In the genomic region with DNA sequence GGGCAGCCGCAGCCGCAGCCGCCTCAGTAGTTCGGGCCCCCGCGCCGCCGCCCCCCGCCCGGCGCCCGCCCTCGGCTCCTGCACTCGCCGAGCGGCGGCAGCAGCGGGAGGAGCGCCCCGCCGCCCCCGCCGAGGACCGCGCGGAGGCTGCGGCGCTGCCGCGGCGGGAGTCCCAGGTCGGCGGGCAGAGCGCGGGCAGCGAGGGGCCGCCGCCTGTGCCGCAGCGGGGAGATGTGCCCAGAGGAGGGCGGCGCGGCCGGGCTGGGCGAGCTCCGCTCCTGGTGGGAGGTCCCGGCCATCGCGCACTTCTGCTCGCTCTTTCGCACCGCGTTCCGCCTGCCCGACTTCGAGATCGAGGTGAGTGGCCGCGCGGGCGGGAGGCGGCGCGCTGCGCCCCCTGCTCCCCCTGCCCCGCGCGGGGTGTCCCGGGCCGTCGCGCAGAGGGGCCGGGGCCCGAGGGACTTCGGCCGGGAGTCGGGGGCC, we compare ENCODE assay signal across 7 cellular contexts. TPM values are rescaled to one million over a fixed set of nuclear protein-coding genes. Genes with fewer than 3 reads are reported as not detected.
DNase-seq lines count a peak whose midpoint lies in the region; ATAC-seq and TF ChIP-seq lines count a peak whose summit lies in the region.

No MANE protein-coding gene starts in this region.

- H3K27ac ChIP-seq in dorsolateral prefrontal cortex (peak overlapping the region in 54 of 59 donors; percentile 14 to 95 (median 86)), upper lobe of left lung (peak overlapping the region; percentile 74 to 94 (median 81))

- intact Hi-C loops in dorsolateral prefrontal cortex (cut with DNase I) (loop anchor here (2.0 to 10.0 kb wide), 4 partner anchors 67 to 197 kb away; no protein-coding TSS in a partner anchor), mucosa of descending colon (cut with DNase I, micrococcal nuclease) (no loop called here)

- no peak for TF ChIP-seq EP300 in upper lobe of left lung (IDR thresholded peaks at IDR 0.05)

- peaks cover 5% of the 10 kb centered on the region for H3K4me1 ChIP-seq in mucosa of descending colon (ENCODE audit: low read depth)
- H3K4me1 ChIP-seq in upper lobe of left lung, result peaks cover 10 to 53% (median 21%) of the 10 kb centered on the region in 4 donors

- H3K27me3 ChIP-seq in dorsolateral prefrontal cortex, result peaks cover 0 to 64% (median 18%) of the 10 kb centered on the region in 45 donors
- peaks cover 0 to 20% (median 9%) of the 10 kb centered on the region in 4 donors for H3K27me3 ChIP-seq in upper lobe of left lung

- TF ChIP-seq POLR2A in upper lobe of left lung (IDR thresholded peaks at IDR 0.05), result peak in 1 of 4 donors; percentile 27

- TF ChIP-seq CTCF in dorsolateral prefrontal cortex (IDR thresholded peaks at IDR 0.05 in 54 of 56, conservative IDR thresholded peaks at IDR 0.05 in 2 of 56; ENCODE audit: low read depth in 1 of 56, partially characterized antibody in 56 of 56) (peak in 2 of 56 donors; percentile 5 to 16), mucosa of descending colon (IDR thresholded peaks at IDR 0.05) (no peak), upper lobe of left lung (IDR thresholded peaks at IDR 0.05) (peak in 1 of 6 experiments; percentile 23)

- WGBS in upper lobe of left lung, 2 donors, result no CpG with 5 or more reads among the region's 77 CpGs

- H3K4me3 ChIP-seq in dorsolateral prefrontal cortex, result peak overlapping the region in 58 of 59 donors; percentile 29 to 91 (median 72)
- H3K4me3 ChIP-seq in mucosa of descending colon, result no peak overlapping the region
- H3K4me3 ChIP-seq in upper lobe of left lung, result peak overlapping the region; percentile 76 to 89 (median 84)

- peak; percentile 84 for DNase-seq in NCI-H69 (lab: John Stamatoyannopoulos, UW)
- peak in 5 of 10 donors; percentile 22 to 68 (median 47) for DNase-seq in dorsolateral prefrontal cortex
- DNase-seq in mucosa of descending colon, result peak in 2 of 3 donors; percentile 7 to 33
- peak in 1 of 2 donors; percentile 90 for DNase-seq in upper lobe of left lung

- no peaks in the 10 kb centered on the region for H3K9me3 ChIP-seq in mucosa of descending colon
- no peaks in the 10 kb centered on the region for H3K9me3 ChIP-seq in upper lobe of left lung

- H3K36me3 ChIP-seq in mucosa of descending colon (ENCODE audit: low read depth) (no peaks in the 10 kb centered on the region), upper lobe of left lung (no peaks in the 10 kb centered on the region)

- ATAC-seq in GM19397 (IDR thresholded peaks at IDR 0.05; ENCODE audit: unreplicated experiment), result peak; percentile 46
- no peak for ATAC-seq in mucosa of descending colon
- ATAC-seq in upper lobe of left lung (ENCODE audit: low FRiP score in 2 of 2), result peak in 1 of 2 donors; percentile 34
- ATAC-seq in HG03135 (IDR thresholded peaks at IDR 0.05; ENCODE audit: unreplicated experiment), result no peak
- no peak for ATAC-seq in GM21515 (IDR thresholded peaks at IDR 0.05; ENCODE audit: unreplicated experiment)

RNA-seq across cellular contexts. Expression of a gene that starts 0.3 kb away (rescaled TPM):
- total RNA-seq in dorsolateral prefrontal cortex (10 to 100 TPM in 80 of 120 experiments, 1 to 10 TPM in 40; 4.0 to 41.7 (median 12.6) TPM), mucosa of descending colon (1 to 10 TPM in 1 of 3 donors, under 1 TPM in 2; 0.27 to 1.4 (median 0.29) TPM), upper lobe of left lung (10 to 100 TPM in 3 of 6 donors, 1 to 10 TPM in 3; 5.8 to 35.6 (median 11.6) TPM)

Comparison
In these comparisons a context has a peak if more than half of its experiments do, and no peak if none do; other contexts are left out.
1. intact Hi-C loops: an anchor here in dorsolateral prefrontal cortex (2.0 to 10.0 kb wide); none called in mucosa of descending colon.